Comparison of ENCODE assay signal across 23 cellular contexts in genomic region chr17:3594976-3595375, GRCh38. TPM values are rescaled to one million over a fixed set of nuclear protein-coding genes. Genes with fewer than 3 reads are reported as not detected.
A peak's percentile ranks its signal among the peaks of the same experiment; 100 is the strongest.
DNase-seq lines count a peak whose midpoint lies in the region; ATAC-seq and TF ChIP-seq lines count a peak whose summit lies in the region.
"Had no signal": no experiment of that assay in that cellular context is flagged by ENCODE, and none has a peak within 500 bp of the region (broad histone marks: within the 10 kb centered on the region; RNA-seq: fewer than 3 reads in every experiment).

No MANE protein-coding gene starts in this region.

- ATAC-seq in Right ventricle myocardium inferior = no peak
- no peak for ATAC-seq in right cardiac atrium
- ATAC-seq in PC-3 = no peak
- ATAC-seq in HG03442 (IDR thresholded peaks at IDR 0.05; ENCODE audit: unreplicated experiment) = no peak
- ATAC-seq in HG02852 (IDR thresholded peaks at IDR 0.05; ENCODE audit: unreplicated experiment) = no peak
- ATAC-seq: CD8-positive, alpha-beta T cell; GM12878 had no signal

- H3K27me3 Mint-ChIP-seq in neural crest cell (ENCODE audit: low read depth) = no peaks in the 10 kb centered on the region
- H3K27me3 Mint-ChIP-seq: IgD-negative memory B cell had no signal

- H3K9me3 ChIP-seq in right cardiac atrium (ENCODE audit: control insufficient read depth, low read length) (no peaks in the 10 kb centered on the region), PC-3 (ENCODE audit: low read length) (no peaks in the 10 kb centered on the region)
- H3K9me3 ChIP-seq: BLaER1 had no signal

- H4K20me1 ChIP-seq in PC-3 (ENCODE audit: low read length) = no peaks in the 10 kb centered on the region
- H4K20me1 ChIP-seq: BLaER1 had no signal

- no peaks in the 10 kb centered on the region for H3F3A ChIP-seq in PC-3 (ENCODE audit: low read length, unreplicated experiment)

- no peak overlapping the region for H3K27ac ChIP-seq in right cardiac atrium (ENCODE audit: low read length)
- H3K27ac ChIP-seq in PC-3 (ENCODE audit: low read length) = peak overlapping the region; percentile 60
- H3K27ac ChIP-seq in cingulate gyrus (ENCODE audit: low read depth, low read length) = peak overlapping the region; percentile 69

- peak; percentile 27 for DNase-seq in Right ventricle myocardium inferior (ENCODE audit: missing footprints)
- DNase-seq in right cardiac atrium = no peak
- no peak for DNase-seq in PC-3
- no peak for DNase-seq in neural crest cell (ENCODE audit: low read depth, low spot score)
- DNase-seq in NCI-H2196 (lab: John Stamatoyannopoulos, UW; ENCODE audit: unreplicated experiment) = no peak
- DNase-seq: 8988T; CD8-positive, alpha-beta T cell; DND-41; GDM1; GOT3; Kasumi-1; MM.1S; NCI-H1092 treated with DMSO at 0.1 percent for 48 hours; NCI-H1694; NCI-H226; NCI-H524 treated with DMSO at 0.1 percent for 48 hours; SHP77 treated with DMSO at 0.1 percent for 48 hours had no signal

- TF ChIP-seq CTCF in PC-3 (conservative IDR thresholded peaks at IDR 0.05; ENCODE audit: low read depth, low read length) = no peak
- TF ChIP-seq CTCF in neural crest cell (conservative IDR thresholded peaks at IDR 0.05) = no peak

- no TSS peak for BruUV-seq in PC-3 (replicated peaks; lab: Mats Ljungman, UMichigan)

- H3K4me3 Mint-ChIP-seq in neural crest cell = no peak overlapping the region
- H3K4me3 Mint-ChIP-seq: CD8-positive, alpha-beta T cell; IgD-negative memory B cell had no signal

- POLR2A ChIA-PET in PC-3 (lab: Charles Lee; ENCODE audit: unreplicated experiment) = no interaction called here

- CTCF ChIA-PET in PC-3 (lab: Charles Lee) = no interaction called here

- H3K36me3 ChIP-seq in PC-3 (ENCODE audit: low read depth, low read length) = no peaks in the 10 kb centered on the region

- no peaks in the 10 kb centered on the region for H3K9me3 Mint-ChIP-seq in neural crest cell
- H3K9me3 Mint-ChIP-seq: CD8-positive, alpha-beta T cell; IgD-negative memory B cell had no signal

- 70% methylated on average over 15 of the region's 15 CpGs for WGBS in right cardiac atrium

- no peak overlapping the region for H2AFZ ChIP-seq in PC-3 (ENCODE audit: low read length)

- H3K4me3 ChIP-seq in right cardiac atrium (ENCODE audit: low read length) = no peak overlapping the region
- H3K4me3 ChIP-seq in PC-3 (ENCODE audit: low read length) = no peak overlapping the region
- H3K4me3 ChIP-seq: BLaER1, GM12878 had no signal

- H3K79me2 ChIP-seq in PC-3 (ENCODE audit: low read length) = no peaks in the 10 kb centered on the region

- H3K4me1 ChIP-seq in right cardiac atrium (ENCODE audit: control insufficient read depth, insufficient read depth, low read length) (no peaks in the 10 kb centered on the region), PC-3 (ENCODE audit: insufficient read depth, low read length) (peaks cover 11% of the 10 kb centered on the region)

- peak overlapping the region; percentile 90 for H3K27ac Mint-ChIP-seq in neural crest cell (ENCODE audit: unreplicated experiment)
- H3K27ac Mint-ChIP-seq: CD8-positive, alpha-beta T cell; IgD-negative memory B cell had no signal

- H3K4me2 ChIP-seq in PC-3 (ENCODE audit: low read length) = 0 out of 2 replicates have a peak overlapping the region, but pooled peaks have one; percentile 53
- H3K4me2 ChIP-seq: BLaER1 had no signal

- intact Hi-C loops in Right ventricle myocardium inferior (cut with DNase I) (no loop called here), right cardiac atrium (cut with DNase I) (no loop called here), PC-3 (cut with micrococcal nuclease) (no loop called here)

- no peaks in the 10 kb centered on the region for H3K9me2 ChIP-seq in PC-3 (replicated peaks; ENCODE audit: low read length)

- no peaks in the 10 kb centered on the region for H3K36me3 Mint-ChIP-seq in neural crest cell (ENCODE audit: low read depth)

- no peaks in the 10 kb centered on the region for H3K27me3 ChIP-seq in right cardiac atrium (ENCODE audit: control insufficient read depth, insufficient read depth)
- no peaks in the 10 kb centered on the region for H3K27me3 ChIP-seq in PC-3 (ENCODE audit: low read length)
- H3K27me3 ChIP-seq: BLaER1 had no signal

- H3K4me1 Mint-ChIP-seq in neural crest cell = no peaks in the 10 kb centered on the region
- H3K4me1 Mint-ChIP-seq: IgD-negative memory B cell had no signal

- H3K9ac ChIP-seq in PC-3 (ENCODE audit: low read length) = 0 out of 2 replicates have a peak overlapping the region, but pooled peaks have one; percentile 10
- H3K9ac ChIP-seq: BLaER1 had no signal

RNA-seq across cellular contexts. Expression of gene TRPV1, which starts 14.2 kb away (rescaled TPM):
- total RNA-seq in Right ventricle myocardium inferior (4.1 TPM), right cardiac atrium (1 to 10 TPM; 3.5 to 4.6 (median 3.7) TPM), PC-3 (2014; rRNA removed) (4.1 and 4.7 TPM in 2 replicates), neural crest cell (9.5 and 10.5 TPM in 2 replicates)
- 3.6 TPM for polyA plus RNA-seq in right cardiac atrium

RNA-seq across cellular contexts. Expression of gene TRPV3, which starts 37.4 kb away (rescaled TPM):
- total RNA-seq in Right ventricle myocardium inferior = 0.84 TPM
- total RNA-seq in right cardiac atrium = 1 to 10 TPM; 2.6 to 3.3 (median 2.8) TPM
- polyA plus RNA-seq in right cardiac atrium = 1.6 TPM
- 3.6 and 4.8 TPM in 2 replicates for total RNA-seq in PC-3 (2014; rRNA removed)
- total RNA-seq in neural crest cell = 2.1 and 2.3 TPM in 2 replicates

RNA-seq across cellular contexts. Expression of gene SHPK, which starts 41.1 kb away (rescaled TPM):
- total RNA-seq in Right ventricle myocardium inferior = 4.4 TPM
- total RNA-seq in right cardiac atrium = 1 to 10 TPM; 4.6 to 5.8 (median 4.9) TPM
- 2.9 TPM for polyA plus RNA-seq in right cardiac atrium
- total RNA-seq in PC-3 (2014; rRNA removed) = 17.7 and 22.4 TPM in 2 replicates
- 21.8 and 22.7 TPM in 2 replicates for total RNA-seq in neural crest cell

RNA-seq across cellular contexts. Expression of gene CTNS, which starts 41.6 kb away (rescaled TPM):
- 6.6 TPM for total RNA-seq in Right ventricle myocardium inferior
- 10 to 100 TPM in 1 of 4 donors, 1 to 10 TPM in 3; 7.7 to 10.5 (median 8.4) TPM for total RNA-seq in right cardiac atrium
- 7.4 TPM for polyA plus RNA-seq in right cardiac atrium
- total RNA-seq in PC-3 (2014; rRNA removed) = 10.2 and 17.5 TPM in 2 replicates
- 17.4 and 18.6 TPM in 2 replicates for total RNA-seq in neural crest cell
